ENCODE assay signal across 9 cellular contexts in the genomic region with DNA sequence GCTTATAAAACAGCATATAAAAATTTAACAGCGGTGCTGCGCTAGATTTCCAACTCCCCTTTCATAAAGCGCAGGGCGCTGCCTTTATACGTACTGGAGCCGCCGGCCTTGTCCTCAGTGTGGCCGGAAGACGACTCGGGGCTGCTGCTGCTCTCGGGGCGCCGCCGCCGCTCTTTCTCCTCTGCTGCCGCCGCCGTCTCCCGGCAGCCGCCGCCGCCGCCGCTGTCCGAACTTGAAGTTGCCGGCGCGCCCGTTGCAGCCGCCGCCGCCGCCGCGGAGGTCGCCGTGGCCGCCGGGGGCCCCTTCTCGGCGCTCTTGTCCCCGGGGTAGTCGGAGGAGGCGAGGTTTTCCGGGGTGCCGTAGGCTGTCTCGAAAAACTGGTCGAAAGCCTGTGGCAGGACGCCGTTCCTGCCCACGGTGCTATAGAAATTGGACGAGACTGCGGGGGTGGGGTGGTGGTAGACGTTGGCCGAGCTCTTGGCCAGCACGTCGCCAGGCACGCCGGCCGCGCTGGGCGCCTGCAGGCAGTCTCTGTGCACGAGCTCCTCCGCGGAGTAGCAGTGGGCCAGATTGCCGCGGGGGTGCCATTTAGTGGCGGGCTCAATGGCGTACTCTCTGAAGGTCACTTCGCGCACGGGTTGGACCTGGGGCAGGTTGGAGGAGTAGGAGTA. TPM values are rescaled to one million over a fixed set of nuclear protein-coding genes. Genes with fewer than 3 reads are reported as not detected.
DNase-seq lines count a peak whose midpoint lies in the region; ATAC-seq and TF ChIP-seq lines count a peak whose summit lies in the region.
"Had no signal": no experiment of that assay in that cellular context is flagged by ENCODE, and none has a peak within 500 bp of the region (broad histone marks: within the 10 kb centered on the region; RNA-seq: fewer than 3 reads in every experiment).

No MANE protein-coding gene starts in this region.

- no peak for DNase-seq in OCI-LY7 (ENCODE audit: low spot score)
- peak; percentile 88 for DNase-seq in chondrocyte (ENCODE audit: low spot score)
- no peak for DNase-seq in naive B cell
- no peak for DNase-seq in NCI-H187 (lab: John Stamatoyannopoulos, UW)
- no peak for DNase-seq in hippocampal formation (lab: John Stamatoyannopoulos, UW)

- POLR2A ChIA-PET in OCI-LY7 (lab: Charles Lee), result no interaction called here

- BruUV-seq in OCI-LY7 (replicated peaks; lab: Mats Ljungman, UMichigan), result no TSS peak

- no peak overlapping the region for H3K27ac Mint-ChIP-seq in chondrocyte (ENCODE audit: unreplicated experiment)
- H3K27ac Mint-ChIP-seq in naive B cell, result peak overlapping the region in 4 of 6 donors; percentile 84 to 97 (median 94)

- peak overlapping the region; percentile 43; the same call in 1 of the 2 replicates for H3K4me2 ChIP-seq in OCI-LY7 (ENCODE audit: low read length)

- H3K4me3 ChIP-seq in OCI-LY7 (ENCODE audit: low read depth, low read length, poor library complexity, severe bottlenecking), result no peak overlapping the region

- H3K4me1 Mint-ChIP-seq in chondrocyte (ENCODE audit: low read depth) (peaks cover 44% of the 10 kb centered on the region), naive B cell (peaks cover 36 to 54% (median 49%) of the 10 kb centered on the region in 3 donors)

- intact Hi-C loops in OCI-LY7 (cut with micrococcal nuclease; ENCODE audit: unreplicated experiment), result no loop called here

- no peaks in the 10 kb centered on the region for H3K36me3 ChIP-seq in OCI-LY7 (ENCODE audit: insufficient read depth, low read length)

- H4K20me1 ChIP-seq in OCI-LY7 (ENCODE audit: insufficient read depth, low read length), result no peaks in the 10 kb centered on the region

- H3K27me3 Mint-ChIP-seq in chondrocyte (ENCODE audit: low read depth) (peaks cover 75% of the 10 kb centered on the region), naive B cell (peaks cover 69 to 83% (median 83%) of the 10 kb centered on the region in 3 donors)

- CTCF ChIA-PET in OCI-LY7 (lab: Charles Lee; ENCODE audit: unreplicated experiment), result no interaction called here

- no peaks in the 10 kb centered on the region for H3K79me2 ChIP-seq in OCI-LY7 (ENCODE audit: insufficient read depth, low read depth, low read length)

- no peak overlapping the region for H2AFZ ChIP-seq in OCI-LY7 (ENCODE audit: low read length)

- H3K36me3 Mint-ChIP-seq in chondrocyte (ENCODE audit: low read depth), result peaks cover 5% of the 10 kb centered on the region
- H3K36me3 Mint-ChIP-seq in naive B cell, result peaks cover 0 to 8% of the 10 kb centered on the region in 2 donors

- H3K9me3 Mint-ChIP-seq in chondrocyte (ENCODE audit: low read depth) (no peaks in the 10 kb centered on the region), naive B cell (peaks cover 0 to 26% (median 5%) of the 10 kb centered on the region in 7 donors)

- H3K27ac ChIP-seq in OCI-LY7 (ENCODE audit: low read depth, low read length, poor library complexity, severe bottlenecking), result no peak overlapping the region

- H3K9me2 ChIP-seq in OCI-LY7 (ENCODE audit: insufficient read depth, low read length), result no peaks in the 10 kb centered on the region

- no peak for TF ChIP-seq CTCF in OCI-LY7 (conservative IDR thresholded peaks at IDR 0.05; ENCODE audit: low read length)
- no peak for TF ChIP-seq CTCF in chondrocyte (IDR thresholded peaks at IDR 0.05)

- H3K4me3 Mint-ChIP-seq in chondrocyte (ENCODE audit: unreplicated experiment), result peak overlapping the region; percentile 63
- peak overlapping the region; percentile 62 to 89 (median 81) for H3K4me3 Mint-ChIP-seq in naive B cell

- ATAC-seq in GM18867 (IDR thresholded peaks at IDR 0.05; ENCODE audit: unreplicated experiment) (peak; percentile 55), naive B cell (ENCODE audit: low read depth in 2 of 2) (no peak), HG03565 (IDR thresholded peaks at IDR 0.05; ENCODE audit: unreplicated experiment) (no peak), GM19351 (IDR thresholded peaks at IDR 0.05; ENCODE audit: unreplicated experiment) (no peak)

- H3K4me1 ChIP-seq in OCI-LY7 (ENCODE audit: insufficient read depth, low read length, poor library complexity, severe bottlenecking), result no peaks in the 10 kb centered on the region

- H3K9me3 ChIP-seq in OCI-LY7 (ENCODE audit: low read length), result no peaks in the 10 kb centered on the region

RNA-seq across cellular contexts. Expression of gene HOXA11, which starts 0.6 kb away (rescaled TPM):
- not detected in 2 replicates for total RNA-seq in OCI-LY7 (2014; rRNA removed; shearing (Covaris generic))
- not detected in 2 replicates for total RNA-seq in OCI-LY7 (2022)
- not detected in 3 replicates for total RNA-seq in chondrocyte
- not detected for polyA plus RNA-seq in naive B cell (ENCODE audit: low read depth in 6 of 6)
- total RNA-seq: T-helper 2 cell treated with Interferon-gamma antibody and Interleukin-4, amounts not matched to agents 100 ng/mL and 5 ng/mL, for 36 hours had no signal

RNA-seq across cellular contexts. Expression of gene HOXA10, which starts 10.4 kb away (rescaled TPM):
- not detected in 2 replicates for total RNA-seq in OCI-LY7 (2014; rRNA removed; shearing (Covaris generic))
- total RNA-seq in OCI-LY7 (2022), result not detected in 2 replicates
- total RNA-seq in chondrocyte, result 0.12 to 0.21 TPM in 2 of 3 replicates, not detected in the other
- polyA plus RNA-seq in naive B cell (ENCODE audit: low read depth in 6 of 6), result not detected
- total RNA-seq: T-helper 2 cell treated with Interferon-gamma antibody and Interleukin-4, amounts not matched to agents 100 ng/mL and 5 ng/mL, for 36 hours had no signal

RNA-seq across cellular contexts. Expression of gene HOXA13, which starts 15.4 kb away (rescaled TPM):
- 0.15 and 0.54 TPM in 2 replicates for total RNA-seq in OCI-LY7 (2014; rRNA removed; shearing (Covaris generic))
- total RNA-seq in OCI-LY7 (2022), result 0.18 and 0.32 TPM in 2 replicates
- total RNA-seq in chondrocyte, result not detected in 3 replicates
- not detected for polyA plus RNA-seq in naive B cell (ENCODE audit: low read depth in 6 of 6)
- total RNA-seq: T-helper 2 cell treated with Interferon-gamma antibody and Interleukin-4, amounts not matched to agents 100 ng/mL and 5 ng/mL, for 36 hours had no signal

RNA-seq across cellular contexts. Expression of gene HOXA9, which starts 19.1 kb away (rescaled TPM):
- not detected in 2 replicates for total RNA-seq in OCI-LY7 (2014; rRNA removed; shearing (Covaris generic))
- total RNA-seq in OCI-LY7 (2022) (not detected in 2 replicates), chondrocyte (not detected in 3 replicates)
- polyA plus RNA-seq in naive B cell (ENCODE audit: low read depth in 6 of 6), result not detected
- total RNA-seq: T-helper 2 cell treated with Interferon-gamma antibody and Interleukin-4, amounts not matched to agents 100 ng/mL and 5 ng/mL, for 36 hours had no signal

RNA-seq across cellular contexts. Expression of gene HOXA7, which starts 28.0 kb away (rescaled TPM):
- 4.1 and 6.0 TPM in 2 replicates for total RNA-seq in OCI-LY7 (2014; rRNA removed; shearing (Covaris generic))
- total RNA-seq in OCI-LY7 (2022) (0.42 and 1.2 TPM in 2 replicates), chondrocyte (not detected in 3 replicates)
- polyA plus RNA-seq in naive B cell (ENCODE audit: low read depth in 6 of 6), result not detected
- total RNA-seq: T-helper 2 cell treated with Interferon-gamma antibody and Interleukin-4, amounts not matched to agents 100 ng/mL and 5 ng/mL, for 36 hours had no signal
